13 cellular contexts compared by ENCODE assay signal in the genomic region with DNA sequence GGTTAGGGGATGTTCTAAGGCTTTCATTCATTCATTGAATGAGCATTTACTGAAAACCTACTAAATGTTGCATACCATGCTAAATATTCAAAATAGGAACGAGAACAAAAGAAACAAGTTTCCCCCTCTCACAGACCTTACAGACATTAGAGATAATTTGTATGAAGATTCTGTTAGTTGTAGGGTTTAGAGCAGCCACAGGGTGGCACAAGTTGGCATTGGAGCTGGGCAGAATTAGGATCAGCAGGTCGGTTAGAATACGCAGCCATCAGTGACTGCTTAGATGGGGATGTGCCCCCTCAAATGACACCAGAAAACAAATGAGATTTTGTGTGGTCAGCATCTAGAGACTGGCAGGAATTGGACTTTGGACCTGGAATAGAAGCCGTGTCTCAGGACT.
A peak's percentile ranks its signal among the peaks of the same experiment; 100 is the strongest.
DNase-seq lines count a peak whose midpoint lies in the region; ATAC-seq, FAIRE-seq and TF ChIP-seq lines count a peak whose summit lies in the region.
"Had no signal": no experiment of that assay in that cellular context is flagged by ENCODE, and none has a peak within 500 bp of the region (broad histone marks: within the 10 kb centered on the region; RNA-seq: fewer than 3 reads in every experiment).

No MANE protein-coding gene starts in this region.

- no peak for TF ChIP-seq POLR2A in H54 (IDR thresholded peaks at IDR 0.05; ENCODE audit: low read depth, low read length)

- TF ChIP-seq CTCF in D721Med (IDR thresholded peaks at IDR 0.05; ENCODE audit: insufficient read depth, missing control alignments) (peak; percentile 42), fibroblast of the aortic adventitia (IDR thresholded peaks at IDR 0.05; ENCODE audit: insufficient read depth, low read length) (peak; percentile 9)

- FAIRE-seq in D721Med (lab: Jason Lieb, UNC), result no peak
- peak; percentile 52 for FAIRE-seq in H54 (lab: Jason Lieb, UNC)
- FAIRE-seq: GM18507 had no signal

- ATAC-seq in GM19452 (IDR thresholded peaks at IDR 0.05; ENCODE audit: unreplicated experiment), result no peak
- ATAC-seq: natural killer cell treated with Interleukin-12 subunit alpha and Interleukin-12 subunit beta and Interleukin-15 and Interleukin-18, amount 100 ng/mL, for 72 hours had no signal

- H3K4me3 ChIP-seq in fibroblast of the aortic adventitia (ENCODE audit: low read depth, low read length), result no peak overlapping the region
- H3K4me3 ChIP-seq: SJSA1 had no signal

- DNase-seq in D721Med (ENCODE audit: insufficient read length, low spot score) (no peak), H54 (ENCODE audit: insufficient read length, low spot score) (no peak), RKO (ENCODE audit: low spot score) (peak; percentile 11), fibroblast of the aortic adventitia (ENCODE audit: low read depth) (no peak), T1000 (lab: John Stamatoyannopoulos, UW) (no peak), NCI-H1930 (lab: John Stamatoyannopoulos, UW) (no peak)
- DNase-seq: activated CD4-positive, alpha-beta T cell treated with anti-CD3 and anti-CD28 coated beads, Interleukin-2, amount 10 ng/mL, durations not matched to agents 7 days and 5 days; activated effector memory CD4-positive, alpha-beta T cell treated with Interleukin-2 at 50 U/mL for 16 hours; NCI-H2029 treated with DMSO at 0.1 percent for 48 hours had no signal
